8 cellular contexts compared by ENCODE assay signal in the genomic region with DNA sequence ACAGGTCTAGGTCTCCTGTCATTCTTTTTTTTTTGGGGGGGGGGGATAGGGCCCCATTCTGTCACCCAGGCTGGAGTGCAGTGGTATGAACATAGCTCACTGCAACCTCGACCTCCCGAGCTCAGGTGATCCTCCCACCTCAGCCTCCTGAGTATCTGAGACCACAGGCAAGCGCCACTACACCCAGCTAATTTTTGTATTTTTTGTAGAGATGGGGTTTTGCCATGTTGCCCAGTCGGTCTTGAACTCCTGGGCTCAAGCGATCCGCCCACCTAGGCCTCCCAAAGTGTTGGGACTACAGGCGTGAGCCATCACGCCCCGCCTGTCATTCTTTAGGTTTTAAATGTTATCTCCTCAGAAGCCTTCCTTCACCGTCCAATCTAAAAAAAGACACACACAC. TPM values are rescaled to one million over a fixed set of nuclear protein-coding genes. Genes with fewer than 3 reads are reported as not detected.
DNase-seq lines count a peak whose midpoint lies in the region; ATAC-seq and TF ChIP-seq lines count a peak whose summit lies in the region.

No MANE protein-coding gene starts in this region.

- H3K27ac ChIP-seq in SK-N-MC, result peak overlapping the region; percentile 96; the same call in 1 of the 2 replicates
- peak overlapping the region; percentile 96 for H3K27ac ChIP-seq in fibroblast of lung (ENCODE audit: insufficient read depth, low read length)
- peak overlapping the region; percentile 96 for H3K27ac ChIP-seq in parathyroid adenoma

- H3K4me2 ChIP-seq in fibroblast of lung (ENCODE audit: extremely low read depth, insufficient read depth, low read length) (peak overlapping the region; percentile 84), parathyroid adenoma (ENCODE audit: low read length) (peak overlapping the region; percentile 84)

- no peaks in the 10 kb centered on the region for H3K9me3 ChIP-seq in SK-N-MC (ENCODE audit: low read depth, low read length)
- no peaks in the 10 kb centered on the region for H3K9me3 ChIP-seq in fibroblast of lung (ENCODE audit: control insufficient read depth, insufficient read depth, low read depth, low read length)
- no peaks in the 10 kb centered on the region for H3K9me3 ChIP-seq in parathyroid adenoma (ENCODE audit: control insufficient read depth, low read length)

- H3K27me3 Mint-ChIP-seq in Calu3 (ENCODE audit: unreplicated experiment), result no peaks in the 10 kb centered on the region

- no peak for ATAC-seq in HG03469 (IDR thresholded peaks at IDR 0.05; ENCODE audit: unreplicated experiment)

- H3K36me3 Mint-ChIP-seq in Calu3 (ENCODE audit: insufficient read depth, unreplicated experiment), result peaks cover 39% of the 10 kb centered on the region

- CTCF ChIA-PET in Calu3 (lab: Charles Lee), result interaction anchor here (0.6 kb wide), 1 partner anchor 16 kb away, joined by 3 read pairs; no protein-coding TSS in a partner anchor

- BruUV-seq in Calu3 (replicated peaks; lab: Mats Ljungman, UMichigan), result no TSS peak

- H3K36me3 ChIP-seq in SK-N-MC (ENCODE audit: insufficient read depth, low read length) (peaks cover 46% of the 10 kb centered on the region), fibroblast of lung (ENCODE audit: control insufficient read depth, insufficient read depth, low read length) (peaks cover 14% of the 10 kb centered on the region), parathyroid adenoma (ENCODE audit: control insufficient read depth, insufficient read depth, low read length) (no peaks in the 10 kb centered on the region)

- intact Hi-C loops in Calu3 (cut with micrococcal nuclease; ENCODE audit: unreplicated experiment), result no loop called here

- peaks cover 15% of the 10 kb centered on the region for H3K79me2 ChIP-seq in fibroblast of lung (ENCODE audit: control insufficient read depth, insufficient read depth, low read length)
- peaks cover 13% of the 10 kb centered on the region for H3K79me2 ChIP-seq in parathyroid adenoma

- TF ChIP-seq CTCF in Calu3 (IDR thresholded peaks at IDR 0.05; ENCODE audit: unreplicated experiment) (no peak), fibroblast of lung (conservative IDR thresholded peaks at IDR 0.05 in 1 of 2, IDR thresholded peaks at IDR 0.05 in 1 of 2; ENCODE audit: low read depth in 1 of 2, low read length in 2 of 2) (no peak), parathyroid adenoma (IDR thresholded peaks at IDR 0.05) (no peak)

- H3K4me1 Mint-ChIP-seq in Calu3 (ENCODE audit: low read depth, unreplicated experiment), result peaks cover 16% of the 10 kb centered on the region

- no peaks in the 10 kb centered on the region for H4K20me1 ChIP-seq in fibroblast of lung (ENCODE audit: control insufficient read depth, extremely low read depth, insufficient read depth, low read length)

- peak overlapping the region; percentile 97 for H3K9ac ChIP-seq in SK-N-MC (ENCODE audit: insufficient read length)
- peak overlapping the region; percentile 81 for H3K9ac ChIP-seq in fibroblast of lung (ENCODE audit: insufficient read depth, low read length)
- peak overlapping the region; percentile 38 for H3K9ac ChIP-seq in parathyroid adenoma

- H3K4me3 ChIP-seq in SK-N-MC (peak overlapping the region; percentile 99), fibroblast of lung (replicated peaks in 1 of 4; ENCODE audit: control extremely low read depth in 1 of 4, insufficient read depth in 1 of 4, low read depth in 3 of 4, low read length in 4 of 4) (peak overlapping the region; percentile 72 to 99 (median 78)), parathyroid adenoma (ENCODE audit: low read depth, low read length) (peak overlapping the region; percentile 95)

- DNase-seq in Calu3, result no peak
- no peak for DNase-seq in SK-N-MC (ENCODE audit: low read depth, low spot score)
- DNase-seq in fibroblast of lung (ENCODE audit: low read depth in 2 of 2), result no peak
- no peak for DNase-seq in NK-92 (lab: John Stamatoyannopoulos, UW; ENCODE audit: unreplicated experiment)
- no peak for DNase-seq in HK-2 (ENCODE audit: unreplicated experiment)
- DNase-seq in DMS 273 treated with DMSO at 0.1 percent for 48 hours (lab: John Stamatoyannopoulos, UW), result no peak

- no peaks in the 10 kb centered on the region for H3K9me3 Mint-ChIP-seq in Calu3 (ENCODE audit: low read depth, unreplicated experiment)

- H2AFZ ChIP-seq in fibroblast of lung (ENCODE audit: low read length) (peak overlapping the region; percentile 86), parathyroid adenoma (peak overlapping the region; percentile 94)

- H3K4me1 ChIP-seq in fibroblast of lung (ENCODE audit: control insufficient read depth, extremely low read depth, insufficient read depth, low read length) (peaks cover 3% of the 10 kb centered on the region), parathyroid adenoma (peaks cover 15% of the 10 kb centered on the region)

- H3K27me3 ChIP-seq in fibroblast of lung (ENCODE audit: control insufficient read depth, insufficient read depth, low read length), result no peaks in the 10 kb centered on the region
- no peaks in the 10 kb centered on the region for H3K27me3 ChIP-seq in parathyroid adenoma (ENCODE audit: control insufficient read depth, insufficient read depth, low read length)

- peak overlapping the region; percentile 98 for H3K27ac Mint-ChIP-seq in Calu3 (ENCODE audit: unreplicated experiment)

- peak overlapping the region; percentile 89 for H3K4me3 Mint-ChIP-seq in Calu3 (ENCODE audit: low read depth, unreplicated experiment)

RNA-seq across cellular contexts. Expression of gene MRPL27, which starts 0.8 kb away (rescaled TPM):
- total RNA-seq in Calu3 (2022) (79.0 and 84.0 TPM in 2 replicates), fibroblast of lung (43.4 and 53.3 TPM in 2 replicates)
- polyA plus RNA-seq in fibroblast of lung, result 113 and 142 TPM in 2 replicates
- 118 and 141 TPM in 2 replicates for polyA plus RNA-seq in fibroblast of lung (2012)
- polyA minus RNA-seq in fibroblast of lung (ENCODE audit: low replicate concordance), result 33.3 and 59.7 TPM in 2 replicates

RNA-seq across cellular contexts. Expression of gene EME1, which starts 0.8 kb away (rescaled TPM):
- total RNA-seq in Calu3 (2022) (32.6 and 33.5 TPM in 2 replicates), fibroblast of lung (0.51 and 2.3 TPM in 2 replicates)
- 2.7 and 9.3 TPM in 2 replicates for polyA plus RNA-seq in fibroblast of lung
- polyA plus RNA-seq in fibroblast of lung (2012), result 2.5 and 8.0 TPM in 2 replicates
- polyA minus RNA-seq in fibroblast of lung (ENCODE audit: low replicate concordance), result 1.4 and 5.4 TPM in 2 replicates

RNA-seq across cellular contexts. Expression of gene LRRC59, which starts 25.1 kb away (rescaled TPM):
- total RNA-seq in Calu3 (2022) (205 and 212 TPM in 2 replicates), fibroblast of lung (83.2 and 88.7 TPM in 2 replicates)
- 142 and 167 TPM in 2 replicates for polyA plus RNA-seq in fibroblast of lung
- 172 and 215 TPM in 2 replicates for polyA plus RNA-seq in fibroblast of lung (2012)
- polyA minus RNA-seq in fibroblast of lung (ENCODE audit: low replicate concordance), result 133 and 188 TPM in 2 replicates

RNA-seq across cellular contexts. Expression of gene XYLT2, which starts 26.3 kb away (rescaled TPM):
- total RNA-seq in Calu3 (2022) (44.3 and 49.3 TPM in 2 replicates), fibroblast of lung (32.9 and 43.9 TPM in 2 replicates)
- 11.3 and 12.7 TPM in 2 replicates for polyA plus RNA-seq in fibroblast of lung
- polyA plus RNA-seq in fibroblast of lung (2012), result 22.4 and 22.7 TPM in 2 replicates
- polyA minus RNA-seq in fibroblast of lung (ENCODE audit: low replicate concordance), result 40.4 and 49.9 TPM in 2 replicates

RNA-seq across cellular contexts. Expression of gene ACSF2, which starts 53.8 kb away (rescaled TPM):
- 148 and 156 TPM in 2 replicates for total RNA-seq in Calu3 (2022)
- total RNA-seq in fibroblast of lung, result 21.1 and 23.6 TPM in 2 replicates
- polyA plus RNA-seq in fibroblast of lung, result 12.9 and 16.5 TPM in 2 replicates
- 13.3 and 16.9 TPM in 2 replicates for polyA plus RNA-seq in fibroblast of lung (2012)
- 37.8 and 74.1 TPM in 2 replicates for polyA minus RNA-seq in fibroblast of lung (ENCODE audit: low replicate concordance)

Comparison
In these comparisons a context has a peak if more than half of its experiments do, and no peak if none do; other contexts are left out.
1. H3K9ac ChIP-seq: peak in every context shown above with its lines; median percentile 97 in SK-N-MC; 81 in fibroblast of lung; 38 in parathyroid adenoma.
2. RNA of gene EME1, which starts 0.8 kb away (total RNA-seq): 32.6 to 33.5 TPM in Calu3; 0.51 to 2.3 TPM in fibroblast of lung; every median in the first group is over 10 times any median in the second.
3. Peak in every context shown above with its lines, with median percentiles within 50 percentile points of each other: H3K27ac ChIP-seq and H3K4me3 ChIP-seq.